In the genomic region with DNA sequence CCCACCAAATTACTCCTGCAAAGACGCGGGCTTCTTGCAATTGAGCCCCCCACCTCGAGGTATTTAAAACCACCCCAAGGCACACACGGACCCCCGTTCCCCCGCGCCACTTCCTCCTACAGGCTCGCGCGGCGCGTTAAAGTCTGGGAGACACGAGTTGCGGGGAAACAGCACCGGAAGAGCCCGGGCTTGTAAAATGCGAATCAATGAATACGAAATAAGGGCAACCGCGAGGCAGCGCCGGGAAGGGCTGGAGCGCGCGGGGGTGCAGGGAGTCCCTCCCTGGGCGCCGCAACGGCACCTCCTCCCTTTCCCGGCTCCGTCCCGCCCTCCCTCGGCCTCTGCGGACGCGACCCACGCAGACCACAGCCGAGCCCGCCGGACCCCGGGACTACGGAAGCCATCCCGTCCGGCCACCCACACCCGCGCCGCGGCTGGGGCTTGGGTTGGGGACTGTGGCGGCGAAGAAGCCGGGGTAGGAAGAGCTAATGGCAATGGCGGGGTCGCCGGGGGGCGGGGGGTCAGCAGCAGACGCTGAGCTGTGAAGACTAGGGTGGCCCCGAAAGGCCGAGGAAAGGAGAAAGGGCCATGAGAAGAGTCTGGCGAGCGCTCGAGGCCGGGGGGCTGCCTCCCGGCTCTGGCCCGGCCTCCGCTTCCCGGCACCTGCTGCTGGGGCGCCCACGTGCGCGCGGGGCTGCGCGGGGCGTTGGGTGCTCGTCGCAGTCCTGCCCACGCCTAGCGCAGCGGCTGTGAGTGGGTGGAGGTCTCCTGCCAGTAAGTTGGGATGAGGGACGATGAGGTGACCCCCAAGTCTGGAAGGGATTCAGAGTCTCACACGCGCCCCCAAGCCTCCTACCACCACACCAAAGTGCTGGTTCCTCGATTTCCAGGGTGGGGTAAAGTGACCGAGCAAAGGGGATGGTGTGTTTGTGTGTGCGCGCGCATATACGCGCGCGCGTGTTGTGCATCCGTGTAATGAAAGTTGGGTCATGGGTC, we compare ENCODE assay signal across 10 cellular contexts. TPM values are rescaled to one million over a fixed set of nuclear protein-coding genes. Genes with fewer than 3 reads are reported as not detected.
DNase-seq lines count a peak whose midpoint lies in the region; ATAC-seq and TF ChIP-seq lines count a peak whose summit lies in the region.
"Had no signal": no experiment of that assay in that cellular context is flagged by ENCODE, and none has a peak within 500 bp of the region (broad histone marks: within the 10 kb centered on the region; RNA-seq: fewer than 3 reads in every experiment).

No MANE protein-coding gene starts in this region.

- H3K27ac Mint-ChIP-seq in activated B cell treated with CpG ODN at 0.5 μM for 24 hours, result peak overlapping the region; percentile 74

- DNase-seq in heart right ventricle (no peak), Right ventricle myocardium superior (no peak), activated B cell treated with CpG ODN at 0.5 μM for 24 hours (peak; percentile 24), kidney epithelial cell (ENCODE audit: low read depth) (no peak), aorta (no peak), left lobe of liver (ENCODE audit: low spot score) (no peak), PC-9 (no peak)
- no peak for DNase-seq in effector memory CD4-positive, alpha-beta T cell
- DNase-seq: SHP77; stimulated activated naive CD4-positive, alpha-beta T cell treated with Interleukin-2 at 50 U/mL for 16 hours had no signal

- H3K4me3 Mint-ChIP-seq in activated B cell treated with CpG ODN at 0.5 μM for 24 hours, result peak overlapping the region; percentile 81

- H3K27ac ChIP-seq in heart right ventricle, result no peak overlapping the region
- H3K27ac ChIP-seq in aorta (ENCODE audit: low read depth in 1 of 2, low read length in 2 of 2), result no peak overlapping the region
- H3K27ac ChIP-seq in effector memory CD4-positive, alpha-beta T cell (ENCODE audit: insufficient read depth, low read length, poor library complexity, severe bottlenecking), result no peak overlapping the region
- no peak overlapping the region for H3K27ac ChIP-seq in PC-9

- BruUV-seq in PC-9 (replicated peaks; lab: Mats Ljungman, UMichigan), result no TSS peak

- POLR2A ChIA-PET in activated B cell treated with CpG ODN at 0.5 μM for 24 hours (lab: Charles Lee) (no interaction called here), PC-9 (lab: Charles Lee; ENCODE audit: unreplicated experiment) (no interaction called here)

- no peaks in the 10 kb centered on the region for H3K9me3 Mint-ChIP-seq in activated B cell treated with CpG ODN at 0.5 μM for 24 hours

- TF ChIP-seq CTCF in heart right ventricle (IDR thresholded peaks at IDR 0.05), result no peak
- TF ChIP-seq CTCF in activated B cell treated with CpG ODN at 0.5 μM for 24 hours (IDR thresholded peaks at IDR 0.05), result no peak
- no peak for TF ChIP-seq CTCF in kidney epithelial cell (IDR thresholded peaks at IDR 0.05; ENCODE audit: insufficient read depth, low read length, poor library complexity, severe bottlenecking)
- TF ChIP-seq CTCF in PC-9 (conservative IDR thresholded peaks at IDR 0.05), result no peak

- H3F3A ChIP-seq in PC-9 (ENCODE audit: insufficient read depth, low read depth), result no peaks in the 10 kb centered on the region

- peak in 1 of 8 donors; percentile 22 for ATAC-seq in heart right ventricle
- no peak for ATAC-seq in Right ventricle myocardium superior (ENCODE audit: poor library complexity)
- ATAC-seq in activated B cell treated with CpG ODN at 0.5 μM for 24 hours (ENCODE audit: low read depth), result peak; percentile 16
- peak; percentile 32 for ATAC-seq in aorta (ENCODE audit: low FRiP score)
- ATAC-seq in left lobe of liver, result no peak

- H3K9me3 ChIP-seq in heart right ventricle (no peaks in the 10 kb centered on the region), aorta (ENCODE audit: control insufficient read depth, low read length) (no peaks in the 10 kb centered on the region), PC-9 (ENCODE audit: insufficient read depth, low read depth) (peaks cover 2% of the 10 kb centered on the region)
- H3K9me3 ChIP-seq in effector memory CD4-positive, alpha-beta T cell (ENCODE audit: control insufficient read depth, low read length), result no peaks in the 10 kb centered on the region

- no peaks in the 10 kb centered on the region for H3K36me3 Mint-ChIP-seq in activated B cell treated with CpG ODN at 0.5 μM for 24 hours (ENCODE audit: low read depth)

- peaks cover 17% of the 10 kb centered on the region for H3K4me1 Mint-ChIP-seq in activated B cell treated with CpG ODN at 0.5 μM for 24 hours

- H3K4me1 ChIP-seq in heart right ventricle (peaks cover 0 to 21% (median 10%) of the 10 kb centered on the region in 9 donors), aorta (ENCODE audit: control insufficient read depth in 1 of 2, insufficient read depth in 2 of 2, low read length in 2 of 2) (no peaks in the 10 kb centered on the region), PC-9 (replicated peaks; ENCODE audit: insufficient read depth) (peaks cover 17% of the 10 kb centered on the region)
- no peaks in the 10 kb centered on the region for H3K4me1 ChIP-seq in effector memory CD4-positive, alpha-beta T cell (ENCODE audit: control insufficient read depth, insufficient read depth, low read length, poor library complexity, severe bottlenecking)

- CTCF ChIA-PET in activated B cell treated with CpG ODN at 0.5 μM for 24 hours (lab: Charles Lee) (interaction anchor here (1.5 kb wide), 1 partner anchor 267 kb away, joined by 6 read pairs; no protein-coding TSS in a partner anchor), PC-9 (lab: Charles Lee) (no interaction called here)

- H4K20me1 ChIP-seq in PC-9 (ENCODE audit: insufficient read depth), result no peaks in the 10 kb centered on the region; the same call in 1 of the 2 replicates

- H3K79me2 ChIP-seq in PC-9 (ENCODE audit: low read depth), result no peaks in the 10 kb centered on the region

- peaks cover 8% of the 10 kb centered on the region for H3K27me3 Mint-ChIP-seq in activated B cell treated with CpG ODN at 0.5 μM for 24 hours

- H3K36me3 ChIP-seq in heart right ventricle (no peaks in the 10 kb centered on the region), kidney epithelial cell (ENCODE audit: control insufficient read depth, insufficient read depth, low read length) (no peaks in the 10 kb centered on the region), aorta (ENCODE audit: control insufficient read depth in 1 of 2, insufficient read depth in 2 of 2, low read length in 1 of 2) (no peaks in the 10 kb centered on the region), PC-9 (ENCODE audit: low read depth) (no peaks in the 10 kb centered on the region)
- no peaks in the 10 kb centered on the region for H3K36me3 ChIP-seq in effector memory CD4-positive, alpha-beta T cell (ENCODE audit: control insufficient read depth, insufficient read depth, low read length)

- H3K4me3 ChIP-seq in heart right ventricle (peak overlapping the region; percentile 11 to 49 (median 40)), kidney epithelial cell (ENCODE audit: low read depth, low read length) (peak overlapping the region; percentile 60), aorta (ENCODE audit: low read length in 2 of 2) (peak overlapping the region in 1 of 2 donors; percentile 4), PC-9 (no peak overlapping the region)
- no peak overlapping the region for H3K4me3 ChIP-seq in effector memory CD4-positive, alpha-beta T cell (ENCODE audit: insufficient read depth, low read depth, low read length, poor library complexity, severe bottlenecking)

- H3K4me2 ChIP-seq in PC-9, result no peak overlapping the region

- intact Hi-C loops in heart right ventricle (cut with DNase I) (no loop called here), Right ventricle myocardium superior (cut with DNase I) (no loop called here), activated B cell treated with CpG ODN at 0.5 μM for 24 hours (cut with micrococcal nuclease) (loop anchor here (1.0 to 10.0 kb wide), 4 partner anchors 107 to 1726 kb away; partner anchors contain the start of gene ZNF407), aorta (cut with DNase I) (loop anchor here in 1 of 2 donors (10.0 kb wide), 1 partner anchor 64 kb away; no protein-coding TSS in a partner anchor), PC-9 (cut with micrococcal nuclease; ENCODE audit: unreplicated experiment) (no loop called here)

- H3K27me3 ChIP-seq in heart right ventricle (peaks cover 26 to 59% (median 47%) of the 10 kb centered on the region in 7 donors), kidney epithelial cell (ENCODE audit: control insufficient read depth, insufficient read depth, low read length) (no peaks in the 10 kb centered on the region), aorta (ENCODE audit: control insufficient read depth in 1 of 2, insufficient read depth in 2 of 2, low read length in 1 of 2) (no peaks in the 10 kb centered on the region), PC-9 (ENCODE audit: insufficient read depth, low read depth) (no peaks in the 10 kb centered on the region)
- no peaks in the 10 kb centered on the region for H3K27me3 ChIP-seq in effector memory CD4-positive, alpha-beta T cell (replicated peaks; ENCODE audit: control insufficient read depth, insufficient read depth, low read length, poor library complexity, severe bottlenecking)

- H3K9me2 ChIP-seq in PC-9 (ENCODE audit: insufficient read depth), result no peaks in the 10 kb centered on the region

- WGBS in heart right ventricle, 2 donors, result 1 to 2% methylated on average over 75 to 92 of the region's 92 CpGs
- WGBS in aorta, 2 donors, result 2% methylated on average over 78 to 92 of the region's 92 CpGs

- no peak overlapping the region for H2AFZ ChIP-seq in PC-9

RNA-seq across cellular contexts. Expression of gene NETO1, which starts 1.2 kb away (rescaled TPM):
- total RNA-seq in heart right ventricle (under 1 TPM in 5 of 10 donors, not detected in 5; 0.07 to 0.78 (median 0.56) TPM), Right ventricle myocardium superior (not detected), activated B cell treated with CpG ODN at 0.5 μM for 24 hours (9.1 and 10.1 TPM in 2 replicates), kidney epithelial cell (7.1 and 7.5 TPM in 2 replicates), aorta (1 to 10 TPM in 1 of 2 donors, not detected in 1; 3.8 TPM), left lobe of liver (not detected), PC-9 (2021) (not detected in 2 replicates)
- polyA plus RNA-seq in heart right ventricle (under 1 TPM in 1 of 2 donors, not detected in 1; 0.38 TPM), aorta (not detected)

Comparison
In these comparisons a context has a peak if more than half of its experiments do, and no peak if none do; other contexts are left out.
1. ATAC-seq: peak in activated B cell treated with CpG ODN at 0.5 μM for 24 hours (single experiment) and aorta (single experiment); none in Right ventricle myocardium superior (single experiment) and left lobe of liver (single experiment).
2. H3K4me3 ChIP-seq: peak in heart right ventricle (10 of 10) and kidney epithelial cell (single experiment); none in effector memory CD4-positive, alpha-beta T cell (single experiment) and PC-9 (single experiment).